28 cellular contexts compared by ENCODE assay signal in genomic region chr17:44230139-44230695, GRCh38. TPM values are rescaled to one million over a fixed set of nuclear protein-coding genes. Genes with fewer than 3 reads are reported as not detected.
DNase-seq lines count a peak whose midpoint lies in the region; ATAC-seq lines count a peak whose summit lies in the region.
"Had no signal": no experiment of that assay in that cellular context is flagged by ENCODE, and none has a peak within 500 bp of the region (broad histone marks: within the 10 kb centered on the region; RNA-seq: fewer than 3 reads in every experiment).

No MANE protein-coding gene starts in this region.

- H3K36me3 Mint-ChIP-seq in dendritic cell treated with granulocyte-macrophage colony-stimulating factor and Interleukin-4, amounts not matched to agents 40 ng/mL and 50 ng/mL, for 4 days (ENCODE audit: low read depth), result no peaks in the 10 kb centered on the region
- H3K36me3 Mint-ChIP-seq: CD8-positive, alpha-beta memory T cell had no signal

- peak; percentile 39 for ATAC-seq in Right ventricle myocardium superior (ENCODE audit: poor library complexity)
- ATAC-seq in right cardiac atrium, result no peak
- peak; percentile 57 for ATAC-seq in left ventricle myocardium superior
- no peak for ATAC-seq in GM18520 (IDR thresholded peaks at IDR 0.05; ENCODE audit: unreplicated experiment)

- no peaks in the 10 kb centered on the region for H3K9me3 ChIP-seq in right cardiac atrium (ENCODE audit: control insufficient read depth, low read length)
- H3K9me3 ChIP-seq: MG63 had no signal

- intact Hi-C loops in Right ventricle myocardium superior (cut with DNase I), result no loop called here
- intact Hi-C loops in right cardiac atrium (cut with DNase I), result no loop called here
- intact Hi-C loops in dendritic cell treated with granulocyte-macrophage colony-stimulating factor and Interleukin-4, amounts not matched to agents 40 ng/mL and 50 ng/mL, for 4 days (cut with micrococcal nuclease), result no loop called here
- intact Hi-C loops in left ventricle myocardium superior (cut with micrococcal nuclease), result no loop called here

- no peaks in the 10 kb centered on the region for H3K9me3 Mint-ChIP-seq in dendritic cell treated with granulocyte-macrophage colony-stimulating factor and Interleukin-4, amounts not matched to agents 40 ng/mL and 50 ng/mL, for 4 days
- H3K9me3 Mint-ChIP-seq: CD8-positive, alpha-beta memory T cell; H9; HFFc6 had no signal

- H3K27ac Mint-ChIP-seq in dendritic cell treated with granulocyte-macrophage colony-stimulating factor and Interleukin-4, amounts not matched to agents 40 ng/mL and 50 ng/mL, for 4 days, result peak overlapping the region; percentile 8
- H3K27ac Mint-ChIP-seq: CD8-positive, alpha-beta memory T cell; HFFc6 had no signal

- H3K27ac ChIP-seq in right cardiac atrium (ENCODE audit: low read length), result no peak overlapping the region
- H3K27ac ChIP-seq: C4-2B, PC-9 had no signal

- H3K4me1 ChIP-seq in right cardiac atrium (ENCODE audit: control insufficient read depth, insufficient read depth, low read length), result peaks cover 2% of the 10 kb centered on the region

- WGBS in right cardiac atrium, result 61% methylated on average over 10 of the region's 10 CpGs

- peaks cover 7% of the 10 kb centered on the region for H3K27me3 Mint-ChIP-seq in dendritic cell treated with granulocyte-macrophage colony-stimulating factor and Interleukin-4, amounts not matched to agents 40 ng/mL and 50 ng/mL, for 4 days

- H3K4me3 Mint-ChIP-seq in dendritic cell treated with granulocyte-macrophage colony-stimulating factor and Interleukin-4, amounts not matched to agents 40 ng/mL and 50 ng/mL, for 4 days, result no peak overlapping the region
- H3K4me3 Mint-ChIP-seq: H9, HFFc6 had no signal

- DNase-seq in Right ventricle myocardium superior (no peak), right cardiac atrium (no peak), left ventricle myocardium superior (no peak), DMS 273 treated with DMSO at 0.1 percent for 48 hours (lab: John Stamatoyannopoulos, UW) (no peak), LoVo (ENCODE audit: low spot score) (no peak), anterior cingulate cortex (lab: John Stamatoyannopoulos, UW) (no peak)
- DNase-seq: 8988T; CD8-positive, alpha-beta memory T cell; DMS79 treated with DMSO at 0.1 percent for 48 hours; GF-D8; H9; HFFc6; KBM-7; MG63; NCI-H2029 treated with DMSO at 0.1 percent for 48 hours; NCI-H446 treated with DMSO at 0.1 percent for 48 hours; NCI-H526; NCI-H82; NK-92 treated with Interleukin-12 subunit alpha and Interleukin-12 subunit beta, amount 100 ng/mL, for 24 hours; PC-9; SHP77 had no signal

- no peaks in the 10 kb centered on the region for H3K4me1 Mint-ChIP-seq in dendritic cell treated with granulocyte-macrophage colony-stimulating factor and Interleukin-4, amounts not matched to agents 40 ng/mL and 50 ng/mL, for 4 days (ENCODE audit: low read depth)
- H3K4me1 Mint-ChIP-seq: H9 had no signal

- H3K4me3 ChIP-seq in right cardiac atrium (ENCODE audit: low read length), result no peak overlapping the region
- H3K4me3 ChIP-seq: MG63, PC-9 had no signal

- no peaks in the 10 kb centered on the region for H3K27me3 ChIP-seq in right cardiac atrium (ENCODE audit: control insufficient read depth, insufficient read depth)
- H3K27me3 ChIP-seq: MG63 had no signal

RNA-seq across cellular contexts. Expression of gene UBTF, which starts 10.7 kb away (rescaled TPM):
- total RNA-seq in Right ventricle myocardium superior (52.7 TPM), right cardiac atrium (10 to 100 TPM; 36.7 to 63.4 (median 58.6) TPM), left ventricle myocardium superior (65.2 TPM)
- 43.5 TPM for polyA plus RNA-seq in right cardiac atrium

RNA-seq across cellular contexts. Expression of gene ATXN7L3, which starts 30.5 kb away (rescaled TPM):
- total RNA-seq in Right ventricle myocardium superior (35.7 TPM), right cardiac atrium (10 to 100 TPM; 37.5 to 52.7 (median 41.2) TPM), left ventricle myocardium superior (36.0 TPM)
- polyA plus RNA-seq in right cardiac atrium, result 31.0 TPM

RNA-seq across cellular contexts. Expression of gene SLC4A1, which starts 37.7 kb away (rescaled TPM):
- total RNA-seq in Right ventricle myocardium superior (0.30 TPM), right cardiac atrium (under 1 TPM in 3 of 4 donors, not detected in 1; 0.31 to 0.72 (median 0.46) TPM), left ventricle myocardium superior (not detected)
- polyA plus RNA-seq in right cardiac atrium, result 0.16 TPM
- total RNA-seq: CD8-positive, alpha-beta memory T cell; H9; HFFc6; LHCN-M2; PC-9; RPMI7951 had no signal
- polyA plus RNA-seq: AG04450; CD8-positive, alpha-beta memory T cell had no signal

RNA-seq across cellular contexts. Expression of gene TMUB2, which starts 43.4 kb away (rescaled TPM):
- total RNA-seq in Right ventricle myocardium superior, result 19.6 TPM
- 10 to 100 TPM; 23.5 to 27.6 (median 26.6) TPM for total RNA-seq in right cardiac atrium
- 26.3 TPM for polyA plus RNA-seq in right cardiac atrium
- 23.6 TPM for total RNA-seq in left ventricle myocardium superior

RNA-seq across cellular contexts. Expression of gene ASB16, which starts 59.7 kb away (rescaled TPM):
- 14.8 TPM for total RNA-seq in Right ventricle myocardium superior
- total RNA-seq in right cardiac atrium, result 10 to 100 TPM in 2 of 4 donors, 1 to 10 TPM in 2; 5.3 to 11.3 (median 9.7) TPM
- 5.4 TPM for polyA plus RNA-seq in right cardiac atrium
- total RNA-seq in left ventricle myocardium superior, result 17.0 TPM
- total RNA-seq: LHCN-M2, PC-9, RPMI7951, SK-MEL-5 had no signal
- polyA plus RNA-seq: AG04450 had no signal

Comparison
In these comparisons a context has a peak if more than half of its experiments do, and no peak if none do; other contexts are left out.
1. ATAC-seq: peak in Right ventricle myocardium superior (single experiment) and left ventricle myocardium superior (single experiment); none in right cardiac atrium (0 of 2) and GM18520 (single experiment).